Comparison of ENCODE assay signal across 29 cellular contexts in genomic region chr17:31293586-31293985, GRCh38. TPM values are rescaled to one million over a fixed set of nuclear protein-coding genes. Genes with fewer than 3 reads are reported as not detected.
"Had no signal": no experiment of that assay in that cellular context is flagged by ENCODE, and none has a peak within 500 bp of the region (broad histone marks: within the 10 kb centered on the region; RNA-seq: fewer than 3 reads in every experiment).

No MANE protein-coding gene starts in this region.

- H3K27me3 ChIP-seq: brain microvascular endothelial cell, colonic mucosa, esophagus muscularis mucosa, hepatocyte, ovary, tibial nerve, uterus had no signal

- H3K4me3 Mint-ChIP-seq: activated CD4-positive, alpha-beta memory T cell treated with anti-CD3 and anti-CD28 coated beads for 36 hours; activated naive CD4-positive, alpha-beta T cell treated with anti-CD3 and anti-CD28 coated beads for 36 hours; activated naive CD8-positive, alpha-beta T cell treated with anti-CD3 and anti-CD28 coated beads, Interleukin-2, amount 10 ng/mL, durations not matched to agents 7 days and 5 days; immature natural killer cell; mesothelial cell of epicardium; natural killer cell; stimulated activated naive CD8-positive, alpha-beta T cell treated with anti-CD3 and anti-CD28 coated beads, Interleukin-15, Interleukin-2, amounts not matched to agents 100 ng/mL and 50 ng/mL, for 24 hours; T-helper 17 cell had no signal

- H3K27ac ChIP-seq: brain microvascular endothelial cell, colonic mucosa, esophagus muscularis mucosa, hepatocyte, left ventricle myocardium inferior, ovary, psoas muscle, tibial nerve, uterus had no signal

- H3K36me3 ChIP-seq: brain microvascular endothelial cell, colonic mucosa, ovary, uterus had no signal

- H3K4me2 ChIP-seq: hepatocyte had no signal

- H3K27ac Mint-ChIP-seq: activated CD4-positive, alpha-beta memory T cell treated with anti-CD3 and anti-CD28 coated beads for 36 hours; activated naive CD4-positive, alpha-beta T cell treated with anti-CD3 and anti-CD28 coated beads for 36 hours; activated naive CD8-positive, alpha-beta T cell treated with anti-CD3 and anti-CD28 coated beads, Interleukin-2, amount 10 ng/mL, durations not matched to agents 7 days and 5 days; immature natural killer cell; mesothelial cell of epicardium; natural killer cell; stimulated activated naive CD8-positive, alpha-beta T cell treated with anti-CD3 and anti-CD28 coated beads, Interleukin-15, Interleukin-2, amounts not matched to agents 100 ng/mL and 50 ng/mL, for 24 hours; T-helper 17 cell had no signal

- H3K9me3 Mint-ChIP-seq: activated CD4-positive, alpha-beta memory T cell treated with anti-CD3 and anti-CD28 coated beads for 36 hours; activated naive CD4-positive, alpha-beta T cell treated with anti-CD3 and anti-CD28 coated beads for 36 hours; activated naive CD8-positive, alpha-beta T cell treated with anti-CD3 and anti-CD28 coated beads, Interleukin-2, amount 10 ng/mL, durations not matched to agents 7 days and 5 days; immature natural killer cell; mesothelial cell of epicardium; natural killer cell; stimulated activated naive CD8-positive, alpha-beta T cell treated with anti-CD3 and anti-CD28 coated beads, Interleukin-15, Interleukin-2, amounts not matched to agents 100 ng/mL and 50 ng/mL, for 24 hours had no signal

- H3K9me3 ChIP-seq: colonic mucosa, esophagus muscularis mucosa, left ventricle myocardium inferior, ovary, psoas muscle, tibial nerve, uterus had no signal

- H2AFZ ChIP-seq: hepatocyte had no signal

- ATAC-seq: natural killer cell, psoas muscle, right cardiac atrium, T-helper 17 cell had no signal

- H3K4me3 ChIP-seq: colonic mucosa, esophagus muscularis mucosa, hepatocyte, left ventricle myocardium inferior, ovary, psoas muscle, tibial nerve, uterus had no signal

- H3K36me3 Mint-ChIP-seq: activated CD4-positive, alpha-beta memory T cell treated with anti-CD3 and anti-CD28 coated beads for 36 hours; natural killer cell had no signal

- H3K79me2 ChIP-seq: hepatocyte had no signal

- DNase-seq: activated CD4-positive, alpha-beta memory T cell treated with anti-CD3 and anti-CD28 coated beads for 36 hours; activated CD4-positive, alpha-beta T cell treated with anti-CD3 and anti-CD28 coated beads for 48 hours; activated naive CD4-positive, alpha-beta T cell treated with anti-CD3 and anti-CD28 coated beads for 36 hours; activated naive CD8-positive, alpha-beta T cell treated with anti-CD3 and anti-CD28 coated beads, Interleukin-2, amount 10 ng/mL, durations not matched to agents 7 days and 5 days; activated T-cell treated with anti-CD3 and anti-CD28 coated beads, Interleukin-2, amount 50 U/mL, for 48 hours; amygdala; brain microvascular endothelial cell; central memory CD4-positive, alpha-beta T cell; colonic mucosa; glutamatergic neuron; immature natural killer cell; kidney glomerular epithelial cell; left ventricle myocardium inferior; natural killer cell; ovary; psoas muscle; right cardiac atrium; stimulated activated CD4-positive, alpha-beta T cell treated with anti-CD3 and anti-CD28 coated beads, Interleukin-12 subunit alpha, Interleukin-12 subunit beta, amount 100 ng/mL, for 4 hours; stimulated activated CD4-positive, alpha-beta T cell treated with anti-CD3 and anti-CD28 coated beads, Interleukin-4, amount 100 ng/mL, for 4 hours; T-helper 17 cell; uterus had no signal

- H3K4me1 ChIP-seq: colonic mucosa, esophagus muscularis mucosa, left ventricle myocardium inferior, psoas muscle, uterus had no signal

- H3K27me3 Mint-ChIP-seq: activated CD4-positive, alpha-beta memory T cell treated with anti-CD3 and anti-CD28 coated beads for 36 hours; activated naive CD8-positive, alpha-beta T cell treated with anti-CD3 and anti-CD28 coated beads, Interleukin-2, amount 10 ng/mL, durations not matched to agents 7 days and 5 days; stimulated activated naive CD8-positive, alpha-beta T cell treated with anti-CD3 and anti-CD28 coated beads, Interleukin-15, Interleukin-2, amounts not matched to agents 100 ng/mL and 50 ng/mL, for 24 hours; T-helper 17 cell had no signal

RNA-seq across cellular contexts. Expression of gene OMG, which starts 3.5 kb away (rescaled TPM):
- total RNA-seq: hepatocyte, mesothelial cell of epicardium, psoas muscle, right cardiac atrium, skeletal muscle tissue, tibial nerve had no signal

RNA-seq across cellular contexts. Expression of gene EVI2B, which starts 20.3 kb away (rescaled TPM):
- total RNA-seq: frontal cortex, hepatocyte, lung microvascular endothelial cell, mesothelial cell of epicardium had no signal
- polyA plus RNA-seq: hepatocyte had no signal

RNA-seq across cellular contexts. Expression of gene EVI2A, which starts 27.8 kb away (rescaled TPM):
- total RNA-seq: mesothelial cell of epicardium had no signal
